Comparison of ENCODE assay signal across 10 cellular contexts in the genomic region with DNA sequence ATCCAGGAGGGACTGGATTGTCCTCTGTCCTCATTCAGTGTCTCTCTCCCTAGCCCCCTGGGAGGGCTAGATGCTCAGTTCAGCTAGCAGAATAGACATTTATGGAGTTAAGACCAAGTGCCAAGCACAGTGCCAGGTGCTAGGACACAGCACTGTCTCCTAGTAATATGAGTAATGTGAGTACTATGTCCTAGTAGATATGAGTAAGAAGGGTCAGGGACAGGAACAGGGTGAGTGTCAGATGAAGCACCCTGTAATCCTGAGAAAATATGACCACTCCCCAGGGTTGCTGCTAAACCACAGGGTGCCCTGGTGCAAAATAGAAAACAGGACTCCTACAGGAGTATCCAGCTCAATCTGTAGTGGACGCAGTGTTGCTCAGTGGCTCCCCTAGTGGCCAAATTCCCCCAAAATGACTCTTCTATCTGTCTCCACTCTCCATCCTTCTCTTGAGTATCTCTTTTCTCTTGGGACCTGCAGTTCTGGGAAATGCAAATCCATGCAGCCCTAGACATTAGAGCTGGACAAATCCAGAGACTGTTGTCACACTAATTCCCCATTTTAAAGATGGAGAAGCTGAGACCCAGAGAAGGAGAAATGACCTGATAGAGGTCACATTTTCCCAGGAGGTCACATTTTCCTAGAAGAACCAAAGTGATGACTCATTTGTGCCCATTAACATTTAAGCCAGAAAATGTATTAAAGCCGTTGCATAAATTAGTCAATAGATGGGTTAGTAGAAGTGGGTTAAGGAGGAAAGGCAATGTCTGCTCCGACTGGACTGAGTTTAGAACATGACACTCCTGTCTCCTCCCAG.
DNase-seq lines count a peak whose midpoint lies in the region; ATAC-seq and TF ChIP-seq lines count a peak whose summit lies in the region.
"Had no signal": no experiment of that assay in that cellular context is flagged by ENCODE, and none has a peak within 500 bp of the region (broad histone marks: within the 10 kb centered on the region; RNA-seq: fewer than 3 reads in every experiment).

No MANE protein-coding gene starts in this region.

- no peaks in the 10 kb centered on the region for H3K36me3 ChIP-seq in effector memory CD4-positive, alpha-beta T cell (ENCODE audit: control insufficient read depth, insufficient read depth, low read length)
- H3K36me3 ChIP-seq: sigmoid colon had no signal

- ATAC-seq in GM21529 (IDR thresholded peaks at IDR 0.05; ENCODE audit: unreplicated experiment): no peak

- TF ChIP-seq CTCF in GM12875 (IDR thresholded peaks at IDR 0.05; ENCODE audit: borderline replicate concordance, insufficient read depth, low read depth, low read length) (peak; percentile 74), RWPE1 (conservative IDR thresholded peaks at IDR 0.05; ENCODE audit: low read depth) (0 out of 2 replicates have a peak, but pooled peaks have one; percentile 13)

- POLR2A ChIA-PET in RWPE1 (lab: Yijun Ruan, JAX; ENCODE audit: low non-redundant PET): no interaction called here

- no peaks in the 10 kb centered on the region for H3K27me3 ChIP-seq in effector memory CD4-positive, alpha-beta T cell (replicated peaks; ENCODE audit: control insufficient read depth, insufficient read depth, low read length, poor library complexity, severe bottlenecking)
- H3K27me3 ChIP-seq: sigmoid colon had no signal

- no peak overlapping the region for H3K27ac ChIP-seq in RWPE1
- no peak overlapping the region for H3K27ac ChIP-seq in effector memory CD4-positive, alpha-beta T cell (ENCODE audit: insufficient read depth, low read length, poor library complexity, severe bottlenecking)
- H3K27ac ChIP-seq: sigmoid colon had no signal

- H3K4me3 ChIP-seq in GM12875 (ENCODE audit: low read depth, low read length): no peak overlapping the region
- no peak overlapping the region for H3K4me3 ChIP-seq in effector memory CD4-positive, alpha-beta T cell (ENCODE audit: insufficient read depth, low read depth, low read length, poor library complexity, severe bottlenecking)
- H3K4me3 ChIP-seq: sigmoid colon had no signal

- CTCF ChIA-PET in RWPE1 (lab: Yijun Ruan, JAX): interaction anchor here (0.6 to 0.7 kb wide), 2 partner anchors 57 to 156 kb away, joined by 4 read pairs; no protein-coding TSS in a partner anchor

- DNase-seq in COLO829 (ENCODE audit: low spot score): peak; percentile 5
- DNase-seq in RWPE1 (ENCODE audit: low spot score): no peak
- peak; percentile 16 for DNase-seq in iPS DF 4.7 (ENCODE audit: extremely low read depth, low spot score)
- DNase-seq in effector memory CD4-positive, alpha-beta T cell: no peak
- DNase-seq in NCI-H345 treated with DMSO at 0.1 percent for 48 hours (lab: John Stamatoyannopoulos, UW; ENCODE audit: unreplicated experiment): no peak
- DNase-seq: caudate nucleus, NCI-H1930, sigmoid colon had no signal

- H3K4me1 ChIP-seq in effector memory CD4-positive, alpha-beta T cell (ENCODE audit: control insufficient read depth, insufficient read depth, low read length, poor library complexity, severe bottlenecking): no peaks in the 10 kb centered on the region
- H3K4me1 ChIP-seq: sigmoid colon had no signal

- H3K9me3 ChIP-seq in effector memory CD4-positive, alpha-beta T cell (ENCODE audit: control insufficient read depth, low read length): no peaks in the 10 kb centered on the region

Comparison
In these comparisons a context has a peak if more than half of its experiments do, and no peak if none do; other contexts are left out.
1. DNase-seq: peak in COLO829 (single experiment) and iPS DF 4.7 (single experiment); none in RWPE1 (single experiment), effector memory CD4-positive, alpha-beta T cell (0 of 3) and NCI-H345 treated with DMSO at 0.1 percent for 48 hours (single experiment).